ENCODE assay signal across 11 cellular contexts in genomic region chr1:15322648-15323350, GRCh38.
A peak's percentile ranks its signal among the peaks of the same experiment; 100 is the strongest.
DNase-seq lines count a peak whose midpoint lies in the region; ATAC-seq, FAIRE-seq and TF ChIP-seq lines count a peak whose summit lies in the region.
"Had no signal": no experiment of that assay in that cellular context is flagged by ENCODE, and none has a peak within 500 bp of the region (broad histone marks: within the 10 kb centered on the region; RNA-seq: fewer than 3 reads in every experiment).

No MANE protein-coding gene starts in this region.

- H3K4me1 Mint-ChIP-seq in immature natural killer cell, result peaks cover 22 to 30% of the 10 kb centered on the region in 2 donors

- no peaks in the 10 kb centered on the region for H3K79me2 ChIP-seq in PC-3 (ENCODE audit: low read length)

- CTCF ChIA-PET in PC-3 (lab: Charles Lee), result interaction anchor here (0.8 to 2.2 kb wide), 4 partner anchors 90 to 110 kb away, joined by 3 to 12 read pairs (median 5); no protein-coding TSS in a partner anchor

- WGBS in pancreas, 2 donors, result 53 to 64% methylated on average over 14 of the region's 14 CpGs

- H3K9me2 ChIP-seq in PC-3 (replicated peaks; ENCODE audit: low read length), result no peaks in the 10 kb centered on the region

- H3K9me3 ChIP-seq in PC-3 (ENCODE audit: low read length) (no peaks in the 10 kb centered on the region), pancreas (no peaks in the 10 kb centered on the region)

- H3K36me3 ChIP-seq in PC-3 (ENCODE audit: low read depth, low read length) (no peaks in the 10 kb centered on the region), pancreas (no peaks in the 10 kb centered on the region)

- H3K27me3 ChIP-seq in PC-3 (ENCODE audit: low read length), result no peaks in the 10 kb centered on the region
- H3K27me3 ChIP-seq in pancreas, result no peaks in the 10 kb centered on the region

- POLR2A ChIA-PET in PC-3 (lab: Charles Lee; ENCODE audit: unreplicated experiment), result interaction anchor here (0.7 kb wide), 1 partner anchor 102 kb away, joined by 5 read pairs; no protein-coding TSS in a partner anchor

- H2AFZ ChIP-seq in PC-3 (ENCODE audit: low read length), result peak overlapping the region; percentile 54

- H3K4me1 ChIP-seq in PC-3 (ENCODE audit: insufficient read depth, low read length) (peaks cover 13% of the 10 kb centered on the region), pancreas (peaks cover 0 to 4% (median 0%) of the 10 kb centered on the region in 3 donors)

- no peaks in the 10 kb centered on the region for H3F3A ChIP-seq in PC-3 (ENCODE audit: low read length, unreplicated experiment)

- no TSS peak for BruUV-seq in PC-3 (replicated peaks; lab: Mats Ljungman, UMichigan)

- intact Hi-C loops in PC-3 (cut with micrococcal nuclease) (loop anchor here (1.0 kb wide), 2 partner anchors 94 to 109 kb away; no protein-coding TSS in a partner anchor), pancreas (cut with DNase I) (no loop called here)

- DNase-seq in NCI-H2171 treated with DMSO at 0.1 percent for 48 hours (lab: John Stamatoyannopoulos, UW) (peak; percentile 5), NCI-H2171 (lab: John Stamatoyannopoulos, UW) (no peak), PC-3 (peak; percentile 54), cerebellar cortex (ENCODE audit: low spot score) (peak; percentile 12), pancreas (peak; percentile 71 to 83 (median 72)), AG08395 (ENCODE audit: low spot score) (no peak), immature natural killer cell (no peak)
- DNase-seq: GF-D8 had no signal

- H3K9ac ChIP-seq in PC-3 (ENCODE audit: low read length), result no peak overlapping the region

- H3K27me3 Mint-ChIP-seq in immature natural killer cell (ENCODE audit: low read depth in 3 of 3), result peaks cover 3 to 7% (median 4%) of the 10 kb centered on the region in 3 donors

- peak; percentile 74 for ATAC-seq in PC-3
- peak; percentile 71 to 81 (median 78) for ATAC-seq in pancreas
- no peak for ATAC-seq in HG02970 (IDR thresholded peaks at IDR 0.05; ENCODE audit: low FRiP score, unreplicated experiment)

- H3K27ac Mint-ChIP-seq in immature natural killer cell, result no peak overlapping the region
- H3K27ac Mint-ChIP-seq: activated T-cell treated with anti-CD3 and anti-CD28 coated beads, Interleukin-2, amount 50 U/mL, for 72 hours; nephron progenitor cell had no signal

- H3K36me3 Mint-ChIP-seq in immature natural killer cell, result peaks cover 4 to 7% (median 5%) of the 10 kb centered on the region in 3 donors

- no peak overlapping the region for H3K4me3 Mint-ChIP-seq in immature natural killer cell
- H3K4me3 Mint-ChIP-seq: activated T-cell treated with anti-CD3 and anti-CD28 coated beads, Interleukin-2, amount 50 U/mL, for 72 hours; nephron progenitor cell had no signal

- FAIRE-seq in pancreas (lab: Jason Lieb, UNC), result no peak

- H3K4me2 ChIP-seq in PC-3 (ENCODE audit: low read length), result peak overlapping the region; percentile 47

- peak overlapping the region; percentile 39; the same call in 1 of the 2 replicates for H3K27ac ChIP-seq in PC-3 (ENCODE audit: low read length)
- H3K27ac ChIP-seq in pancreas, result peak overlapping the region in 3 of 4 donors; percentile 46 to 73 (median 68)

- H3K4me3 ChIP-seq in PC-3 (ENCODE audit: low read length), result peak overlapping the region; percentile 20; the same call in 1 of the 2 replicates
- H3K4me3 ChIP-seq in pancreas, result peak overlapping the region in 2 of 4 donors; percentile 10 to 23

- H4K20me1 ChIP-seq in PC-3 (ENCODE audit: low read length), result no peaks in the 10 kb centered on the region

- H3K9me3 Mint-ChIP-seq in immature natural killer cell, result peaks cover 0 to 7% (median 6%) of the 10 kb centered on the region in 6 donors

- TF ChIP-seq CTCF in PC-3 (conservative IDR thresholded peaks at IDR 0.05; ENCODE audit: low read depth, low read length) (no peak), pancreas (IDR thresholded peaks at IDR 0.05) (no peak)

Comparison
In these comparisons a context has a peak if more than half of its experiments do, and no peak if none do; other contexts are left out.
1. DNase-seq: peak in NCI-H2171 treated with DMSO at 0.1 percent for 48 hours (single experiment), PC-3 (single experiment), cerebellar cortex (single experiment) and pancreas (6 of 6); none in NCI-H2171 (single experiment), AG08395 (single experiment) and immature natural killer cell (0 of 3).